11 cellular contexts compared by ENCODE assay signal in the genomic region with DNA sequence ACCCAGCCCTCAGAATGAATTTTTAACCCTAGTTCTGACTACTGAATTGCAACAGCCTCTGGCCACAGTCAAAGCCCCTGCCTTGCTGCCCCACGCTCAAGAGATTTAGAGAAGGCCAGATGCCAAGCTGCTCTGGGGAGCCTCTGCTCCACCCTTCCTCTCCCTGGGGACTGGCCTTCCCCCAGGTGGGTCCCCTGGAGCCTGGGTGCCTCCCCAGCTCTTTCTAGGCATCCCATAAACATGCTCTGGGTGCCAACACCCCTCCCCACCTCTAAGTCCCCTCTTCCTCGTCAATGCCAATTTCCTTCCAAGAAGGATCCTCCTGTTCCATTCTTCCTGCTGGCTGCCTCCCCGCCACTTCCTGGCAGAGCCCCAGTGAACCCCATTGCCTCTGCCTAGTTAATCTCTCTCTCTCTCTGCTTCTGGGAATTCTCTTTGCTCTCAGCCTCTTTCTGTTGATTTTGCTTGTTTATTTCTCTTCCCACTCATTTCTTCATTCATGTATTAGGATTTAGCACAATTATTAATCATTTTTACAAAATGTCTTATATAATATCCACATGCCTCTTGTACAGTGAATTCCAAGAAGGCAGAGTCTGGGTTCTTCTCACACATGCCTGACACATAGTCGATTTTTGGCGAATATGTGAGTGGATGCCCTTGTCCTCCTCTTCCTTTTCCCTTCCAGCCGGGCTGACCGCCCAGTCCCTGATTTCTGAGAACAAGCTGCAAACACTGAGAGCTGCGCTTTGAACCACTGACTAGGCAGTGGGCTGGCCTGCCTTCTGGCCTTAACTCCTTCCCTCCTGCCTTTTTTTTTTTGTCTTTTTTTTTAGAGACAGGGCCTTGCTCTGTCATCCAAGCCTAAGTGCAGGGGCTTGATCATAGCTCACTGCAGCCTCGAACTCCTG. TPM values are rescaled to one million over a fixed set of nuclear protein-coding genes. Genes with fewer than 3 reads are reported as not detected.
A peak's percentile ranks its signal among the peaks of the same experiment; 100 is the strongest.
DNase-seq lines count a peak whose midpoint lies in the region; ATAC-seq and TF ChIP-seq lines count a peak whose summit lies in the region.
"Had no signal": no experiment of that assay in that cellular context is flagged by ENCODE, and none has a peak within 500 bp of the region (broad histone marks: within the 10 kb centered on the region; RNA-seq: fewer than 3 reads in every experiment).

No MANE protein-coding gene starts in this region.

- TF ChIP-seq EP300 in sigmoid colon (IDR thresholded peaks at IDR 0.05), result no peak

- intact Hi-C loops in sigmoid colon (cut with DNase I), result no loop called here

- DNase-seq in GM03348 (ENCODE audit: low spot score) (peak; percentile 48), left lobe of liver (ENCODE audit: low spot score) (peak; percentile 82), sigmoid colon (no peak), immature natural killer cell (no peak), NCI-H1694 treated with DMSO at 0.1 percent for 48 hours (lab: John Stamatoyannopoulos, UW) (no peak), HEK293T (ENCODE audit: extremely low spot score) (no peak)
- DNase-seq: activated CD4-positive, alpha-beta T cell treated with anti-CD3 and anti-CD28 coated beads for 36 hours; SHP77 had no signal

- no peak overlapping the region for H3K27ac Mint-ChIP-seq in immature natural killer cell
- H3K27ac Mint-ChIP-seq: activated CD4-positive, alpha-beta T cell treated with anti-CD3 and anti-CD28 coated beads for 36 hours; activated naive CD4-positive, alpha-beta T cell treated with anti-CD3 and anti-CD28 coated beads, Interleukin-2, amount 50 U/mL, for 24 hours had no signal

- H3K4me3 Mint-ChIP-seq in immature natural killer cell, result no peak overlapping the region
- H3K4me3 Mint-ChIP-seq: activated CD4-positive, alpha-beta T cell treated with anti-CD3 and anti-CD28 coated beads for 36 hours; activated naive CD4-positive, alpha-beta T cell treated with anti-CD3 and anti-CD28 coated beads, Interleukin-2, amount 50 U/mL, for 24 hours had no signal

- no peak overlapping the region for H3K4me3 ChIP-seq in sigmoid colon

- no peaks in the 10 kb centered on the region for H3K9me3 Mint-ChIP-seq in immature natural killer cell
- H3K9me3 Mint-ChIP-seq: activated naive CD4-positive, alpha-beta T cell treated with anti-CD3 and anti-CD28 coated beads, Interleukin-2, amount 50 U/mL, for 24 hours had no signal

- H3K36me3 Mint-ChIP-seq in immature natural killer cell, result peaks cover 4 to 12% (median 12%) of the 10 kb centered on the region in 3 donors

- H3K27me3 Mint-ChIP-seq in immature natural killer cell (ENCODE audit: low read depth in 3 of 3), result no peaks in the 10 kb centered on the region
- H3K27me3 Mint-ChIP-seq: activated CD4-positive, alpha-beta T cell treated with anti-CD3 and anti-CD28 coated beads for 36 hours; activated naive CD4-positive, alpha-beta T cell treated with anti-CD3 and anti-CD28 coated beads, Interleukin-2, amount 50 U/mL, for 24 hours had no signal

- peaks cover 0 to 39% (median 24%) of the 10 kb centered on the region in 4 donors for H3K4me1 ChIP-seq in sigmoid colon

- TF ChIP-seq CTCF in sigmoid colon (IDR thresholded peaks at IDR 0.05), result no peak

- POLR2A ChIA-PET in HEK293T (lab: Yijun Ruan, JAX), result no interaction called here

- peaks cover 3 to 21% (median 11%) of the 10 kb centered on the region in 4 donors for H3K36me3 ChIP-seq in sigmoid colon

- ATAC-seq in left lobe of liver (peak; percentile 58), GM19455 (IDR thresholded peaks at IDR 0.05; ENCODE audit: unreplicated experiment) (no peak)
- ATAC-seq: activated CD4-positive, alpha-beta T cell treated with anti-CD3 and anti-CD28 coated beads for 36 hours had no signal

- no peaks in the 10 kb centered on the region for H3K4me1 Mint-ChIP-seq in immature natural killer cell
- H3K4me1 Mint-ChIP-seq: activated CD4-positive, alpha-beta T cell treated with anti-CD3 and anti-CD28 coated beads for 36 hours; activated naive CD4-positive, alpha-beta T cell treated with anti-CD3 and anti-CD28 coated beads, Interleukin-2, amount 50 U/mL, for 24 hours had no signal

- 70 to 76% methylated on average over 9 of the region's 9 CpGs for WGBS in sigmoid colon, 2 donors

- no peaks in the 10 kb centered on the region for H3K27me3 ChIP-seq in sigmoid colon

- no peaks in the 10 kb centered on the region for H3K9me3 ChIP-seq in sigmoid colon

- TF ChIP-seq POLR2A in sigmoid colon (IDR thresholded peaks at IDR 0.05), result no peak

- CTCF ChIA-PET in HEK293T (lab: Yijun Ruan, JAX), result no interaction called here

- H3K27ac ChIP-seq in cingulate gyrus (ENCODE audit: low read depth, low read length) (peak overlapping the region; percentile 65), sigmoid colon (peak overlapping the region; percentile 35 to 62 (median 50))

TF ChIP-seq in HEK293T, 16 proteins besides CTCF, POLR2A, EP300 and RAD21:
- no peak for TF ChIP-seq CTBP1 (IDR thresholded peaks at IDR 0.05; ENCODE audit: borderline replicate concordance)
- no peak for TF ChIP-seq FOXA1 (IDR thresholded peaks at IDR 0.05)
- TF ChIP-seq ZNF384 (IDR thresholded peaks at IDR 0.05), result no peak
- no peak for TF ChIP-seq FOXK2 (IDR thresholded peaks at IDR 0.05)
- no peak for TF ChIP-seq NFRKB (IDR thresholded peaks at IDR 0.05)
- TF ChIP-seq HDGF (IDR thresholded peaks at IDR 0.05; ENCODE audit: borderline replicate concordance), result no peak
- no peak for TF ChIP-seq FOXM1 (IDR thresholded peaks at IDR 0.05; ENCODE audit: borderline replicate concordance)
- TF ChIP-seq ARNT (IDR thresholded peaks at IDR 0.05), result no peak
- TF ChIP-seq ELF4 (IDR thresholded peaks at IDR 0.05), result no peak
- no peak for TF ChIP-seq L3MBTL2 (conservative IDR thresholded peaks at IDR 0.05)
- TF ChIP-seq, protein P1, sequence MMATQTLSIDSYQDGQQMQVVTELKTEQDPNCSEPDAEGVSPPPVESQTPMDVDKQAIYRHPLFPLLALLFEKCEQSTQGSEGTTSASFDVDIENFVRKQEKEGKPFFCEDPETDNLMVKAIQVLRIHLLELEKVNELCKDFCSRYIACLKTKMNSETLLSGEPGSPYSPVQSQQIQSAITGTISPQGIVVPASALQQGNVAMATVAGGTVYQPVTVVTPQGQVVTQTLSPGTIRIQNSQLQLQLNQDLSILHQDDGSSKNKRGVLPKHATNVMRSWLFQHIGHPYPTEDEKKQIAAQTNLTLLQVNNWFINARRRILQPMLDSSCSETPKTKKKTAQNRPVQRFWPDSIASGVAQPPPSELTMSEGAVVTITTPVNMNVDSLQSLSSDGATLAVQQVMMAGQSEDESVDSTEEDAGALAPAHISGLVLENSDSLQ (IDR thresholded peaks at IDR 0.05), result no peak
TF ChIP-seq in HEK293T: peak in this region for 0.

RNA-seq across cellular contexts. Expression of a gene that starts 17.5 kb away (rescaled TPM):
- total RNA-seq in left lobe of liver (65.5 TPM), sigmoid colon (10 to 100 TPM; 37.9 to 84.5 (median 60.0) TPM)
- polyA plus RNA-seq in sigmoid colon (100 to 1,000 TPM; 241 to 555 (median 462) TPM), immature natural killer cell (100 to 1,000 TPM; 285 to 342 (median 286) TPM)

RNA-seq across cellular contexts. Expression of a gene that starts 17.9 kb away (rescaled TPM):
- total RNA-seq in left lobe of liver (11.1 TPM), sigmoid colon (10 to 100 TPM; 24.6 to 33.7 (median 30.4) TPM)
- polyA plus RNA-seq in sigmoid colon (10 to 100 TPM; 13.2 to 16.1 (median 15.5) TPM), immature natural killer cell (10 to 100 TPM; 59.3 to 77.7 (median 72.2) TPM)

RNA-seq across cellular contexts. Expression of a gene that starts 53.4 kb away (rescaled TPM):
- total RNA-seq in left lobe of liver (46.9 TPM), sigmoid colon (10 to 100 TPM; 15.0 to 37.7 (median 20.5) TPM)
- polyA plus RNA-seq in sigmoid colon (10 to 100 TPM; 47.4 to 51.0 (median 48.0) TPM), immature natural killer cell (10 to 100 TPM; 31.2 to 70.8 (median 40.8) TPM)

Comparison
In these comparisons a context has a peak if more than half of its experiments do, and no peak if none do; other contexts are left out.
1. DNase-seq: peak in GM03348 (single experiment) and left lobe of liver (single experiment); none in sigmoid colon (single experiment), immature natural killer cell (0 of 3), NCI-H1694 treated with DMSO at 0.1 percent for 48 hours (single experiment) and HEK293T (single experiment).